8 cellular contexts compared by ENCODE assay signal in genomic region chr12:4421590-4422031, GRCh38. TPM values are rescaled to one million over a fixed set of nuclear protein-coding genes. Genes with fewer than 3 reads are reported as not detected.
DNase-seq lines count a peak whose midpoint lies in the region; ATAC-seq and TF ChIP-seq lines count a peak whose summit lies in the region.

No MANE protein-coding gene starts in this region.

- peak; percentile 39 to 78 (median 68) for TF ChIP-seq CTCF in heart left ventricle (IDR thresholded peaks at IDR 0.05)

- DNase-seq in heart left ventricle, result no peak
- no peak for DNase-seq in right cardiac atrium
- DNase-seq in M059J (ENCODE audit: low read depth), result peak; percentile 36
- DNase-seq in SW480 (ENCODE audit: low spot score), result peak; percentile 61
- DNase-seq in fibroblast of peridontal ligament (ENCODE audit: extremely low read depth), result peak; percentile 34
- peak; percentile 30 for DNase-seq in pons (ENCODE audit: low spot score)
- no peak for DNase-seq in stimulated activated naive CD4-positive, alpha-beta T cell treated with Interleukin-2 at 50 U/mL for 16 hours (lab: John Stamatoyannopoulos, UW)

- H3K4me3 ChIP-seq in heart left ventricle (no peak overlapping the region), right cardiac atrium (ENCODE audit: low read length) (no peak overlapping the region)

- H3K27me3 ChIP-seq in heart left ventricle (peaks cover 0 to 9% (median 0%) of the 10 kb centered on the region in 9 donors), right cardiac atrium (ENCODE audit: control insufficient read depth, insufficient read depth) (no peaks in the 10 kb centered on the region)

- no peaks in the 10 kb centered on the region for H3K9me3 ChIP-seq in heart left ventricle
- no peaks in the 10 kb centered on the region for H3K9me3 ChIP-seq in right cardiac atrium (ENCODE audit: control insufficient read depth, low read length)

- WGBS in heart left ventricle, 4 donors, result 38 to 41% (median 39%) methylated on average over 4 of the region's 4 CpGs
- 35% methylated on average over 4 of the region's 4 CpGs for WGBS in right cardiac atrium

- H3K27ac ChIP-seq in heart left ventricle, result no peak overlapping the region
- H3K27ac ChIP-seq in right cardiac atrium (ENCODE audit: low read length), result no peak overlapping the region

- H3K4me1 ChIP-seq in heart left ventricle (peaks cover 0 to 16% (median 0%) of the 10 kb centered on the region in 12 donors), right cardiac atrium (ENCODE audit: control insufficient read depth, insufficient read depth, low read length) (no peaks in the 10 kb centered on the region)

- no peak for TF ChIP-seq POLR2A in heart left ventricle (IDR thresholded peaks at IDR 0.05)

- ATAC-seq in heart left ventricle, result no peak
- no peak for ATAC-seq in right cardiac atrium
- ATAC-seq in HG02885 (IDR thresholded peaks at IDR 0.05; ENCODE audit: poor library complexity, unreplicated experiment), result no peak

- no peaks in the 10 kb centered on the region for H3K36me3 ChIP-seq in heart left ventricle

- intact Hi-C loops in heart left ventricle (cut with DNase I) (loop anchor here in 8 of 10 donors (2.0 to 5.0 kb wide), 2 partner anchors 105 to 106 kb away; no protein-coding TSS in a partner anchor), right cardiac atrium (cut with DNase I) (loop anchor here in 1 of 4 donors (10.0 kb wide), 1 partner anchor 103 kb away; no protein-coding TSS in a partner anchor)

RNA-seq across cellular contexts. Expression of gene FGF6, which starts 24.0 kb away (rescaled TPM):
- total RNA-seq in heart left ventricle, result not detected
- polyA plus RNA-seq in heart left ventricle, result not detected
- total RNA-seq in right cardiac atrium, result not detected
- not detected for polyA plus RNA-seq in right cardiac atrium
- total RNA-seq in M059J (2014; rRNA removed; shearing (Covaris generic)), result not detected in 2 replicates

RNA-seq across cellular contexts. Expression of gene FGF23, which starts 42.1 kb away (rescaled TPM):
- under 1 TPM in 2 of 9 donors, not detected in 7; 0.10 to 0.15 TPM for total RNA-seq in heart left ventricle
- under 1 TPM in 1 of 2 donors, not detected in 1; 0.04 TPM for polyA plus RNA-seq in heart left ventricle
- total RNA-seq in right cardiac atrium, result under 1 TPM in 2 of 4 donors, not detected in 2; 0.24 to 0.25 TPM
- polyA plus RNA-seq in right cardiac atrium, result 0.68 TPM
- not detected in 2 replicates for total RNA-seq in M059J (2014; rRNA removed; shearing (Covaris generic))

Comparison
In these comparisons a context has a peak if more than half of its experiments do, and no peak if none do; other contexts are left out.
1. DNase-seq: peak in M059J (single experiment), SW480 (single experiment), fibroblast of peridontal ligament (single experiment) and pons (single experiment); none in heart left ventricle (0 of 5), right cardiac atrium (0 of 3) and stimulated activated naive CD4-positive, alpha-beta T cell treated with Interleukin-2 at 50 U/mL for 16 hours (single experiment).